ENCODE assay signal across 8 cellular contexts in genomic region chr10:100986623-100986951, GRCh38. TPM values are rescaled to one million over a fixed set of nuclear protein-coding genes. Genes with fewer than 3 reads are reported as not detected.
DNase-seq lines count a peak whose midpoint lies in the region; ATAC-seq and TF ChIP-seq lines count a peak whose summit lies in the region.

No MANE protein-coding gene starts in this region.

- peaks cover 2% of the 10 kb centered on the region for H3K36me3 ChIP-seq in kidney epithelial cell (ENCODE audit: control insufficient read depth, insufficient read depth, low read length)
- peaks cover 39% of the 10 kb centered on the region for H3K36me3 ChIP-seq in suprapubic skin

- H3K4me1 Mint-ChIP-seq in T-helper 2 cell treated with Interferon-gamma antibody and Interleukin-4, amounts not matched to agents 5 μg/mL and 100 μg/mL, for 36 hours (ENCODE audit: low read depth): peaks cover 20% of the 10 kb centered on the region
- peaks cover 17% of the 10 kb centered on the region for H3K4me1 Mint-ChIP-seq in activated naive CD8-positive, alpha-beta T cell treated with anti-CD3 and anti-CD28 coated beads, Interleukin-2, amount 10 ng/mL, durations not matched to agents 7 days and 5 days

- H3K4me3 ChIP-seq in kidney epithelial cell (ENCODE audit: low read depth, low read length) (peak overlapping the region; percentile 96), suprapubic skin (peak overlapping the region; percentile 83)

- H3K9me3 ChIP-seq in suprapubic skin: no peaks in the 10 kb centered on the region

- 21% methylated on average over 8 of the region's 17 CpGs for WGBS in suprapubic skin

- H3K27me3 ChIP-seq in kidney epithelial cell (ENCODE audit: control insufficient read depth, insufficient read depth, low read length) (no peaks in the 10 kb centered on the region), suprapubic skin (no peaks in the 10 kb centered on the region)

- peak overlapping the region; percentile 96 for H3K4me3 Mint-ChIP-seq in T-helper 2 cell treated with Interferon-gamma antibody and Interleukin-4, amounts not matched to agents 5 μg/mL and 100 μg/mL, for 36 hours
- peak overlapping the region; percentile 98 for H3K4me3 Mint-ChIP-seq in activated naive CD8-positive, alpha-beta T cell treated with anti-CD3 and anti-CD28 coated beads, Interleukin-2, amount 10 ng/mL, durations not matched to agents 7 days and 5 days

- ATAC-seq in activated naive CD8-positive, alpha-beta T cell treated with anti-CD3 and anti-CD28 coated beads, Interleukin-2, amount 10 ng/mL, durations not matched to agents 7 days and 5 days (ENCODE audit: low read depth): no peak

- no peak for DNase-seq in T-helper 2 cell treated with Interferon-gamma antibody and Interleukin-4, amounts not matched to agents 5 μg/mL and 100 μg/mL, for 36 hours (ENCODE audit: low spot score)
- DNase-seq in T-helper 2 cell: no peak
- no peak for DNase-seq in activated naive CD8-positive, alpha-beta T cell treated with anti-CD3 and anti-CD28 coated beads, Interleukin-2, amount 10 ng/mL, durations not matched to agents 7 days and 5 days
- DNase-seq in kidney epithelial cell (ENCODE audit: low read depth): no peak
- no peak for DNase-seq in suprapubic skin (ENCODE audit: low spot score in 2 of 2)
- no peak for DNase-seq in NCI-H526 (lab: John Stamatoyannopoulos, UW)
- DNase-seq in SKM-1 treated with dmso at 0.1 percent for 144 hours (lab: John Stamatoyannopoulos, UW; ENCODE audit: unreplicated experiment): no peak
- no peak for DNase-seq in NCI-H2081 treated with DMSO at 0.1 percent for 48 hours (lab: John Stamatoyannopoulos, UW)

- TF ChIP-seq EP300 in suprapubic skin (IDR thresholded peaks at IDR 0.05): no peak

- TF ChIP-seq CTCF in kidney epithelial cell (IDR thresholded peaks at IDR 0.05; ENCODE audit: insufficient read depth, low read length, poor library complexity, severe bottlenecking) (no peak), suprapubic skin (IDR thresholded peaks at IDR 0.05) (no peak)

- H3K27ac Mint-ChIP-seq in T-helper 2 cell treated with Interferon-gamma antibody and Interleukin-4, amounts not matched to agents 5 μg/mL and 100 μg/mL, for 36 hours: no peak overlapping the region
- H3K27ac Mint-ChIP-seq in activated naive CD8-positive, alpha-beta T cell treated with anti-CD3 and anti-CD28 coated beads, Interleukin-2, amount 10 ng/mL, durations not matched to agents 7 days and 5 days: peak overlapping the region; percentile 76

- H3K4me1 ChIP-seq in suprapubic skin: peaks cover 39% of the 10 kb centered on the region

- POLR2A ChIA-PET in activated naive CD8-positive, alpha-beta T cell treated with anti-CD3 and anti-CD28 coated beads, Interleukin-2, amount 10 ng/mL, durations not matched to agents 7 days and 5 days (lab: Charles Lee): interaction anchor here (1.8 to 5.1 kb wide), 2 partner anchors 11 to 21 kb away, joined by 4 to 36 read pairs; partner anchors contain the start of gene LZTS2

- H3K36me3 Mint-ChIP-seq in T-helper 2 cell treated with Interferon-gamma antibody and Interleukin-4, amounts not matched to agents 5 μg/mL and 100 μg/mL, for 36 hours (ENCODE audit: low read depth): peaks cover 26% of the 10 kb centered on the region
- peaks cover 19% of the 10 kb centered on the region for H3K36me3 Mint-ChIP-seq in activated naive CD8-positive, alpha-beta T cell treated with anti-CD3 and anti-CD28 coated beads, Interleukin-2, amount 10 ng/mL, durations not matched to agents 7 days and 5 days

- H3K27ac ChIP-seq in suprapubic skin: no peak overlapping the region

- TF ChIP-seq POLR2A in suprapubic skin (IDR thresholded peaks at IDR 0.05): no peak

- no peaks in the 10 kb centered on the region for H3K27me3 Mint-ChIP-seq in T-helper 2 cell treated with Interferon-gamma antibody and Interleukin-4, amounts not matched to agents 5 μg/mL and 100 μg/mL, for 36 hours (ENCODE audit: low read depth)
- no peaks in the 10 kb centered on the region for H3K27me3 Mint-ChIP-seq in activated naive CD8-positive, alpha-beta T cell treated with anti-CD3 and anti-CD28 coated beads, Interleukin-2, amount 10 ng/mL, durations not matched to agents 7 days and 5 days

- H3K9me3 Mint-ChIP-seq in T-helper 2 cell treated with Interferon-gamma antibody and Interleukin-4, amounts not matched to agents 5 μg/mL and 100 μg/mL, for 36 hours: no peaks in the 10 kb centered on the region
- H3K9me3 Mint-ChIP-seq in activated naive CD8-positive, alpha-beta T cell treated with anti-CD3 and anti-CD28 coated beads, Interleukin-2, amount 10 ng/mL, durations not matched to agents 7 days and 5 days: no peaks in the 10 kb centered on the region

RNA-seq across cellular contexts. Expression of gene MRPL43, which starts 0.7 kb away (rescaled TPM):
- total RNA-seq in activated naive CD8-positive, alpha-beta T cell treated with anti-CD3 and anti-CD28 coated beads, Interleukin-2, amount 10 ng/mL, durations not matched to agents 7 days and 5 days: 10 to 100 TPM; 55.1 to 57.1 TPM
- 84.1 and 92.3 TPM in 2 replicates for total RNA-seq in kidney epithelial cell
- 10 to 100 TPM; 54.2 to 89.1 (median 62.7) TPM for total RNA-seq in suprapubic skin

RNA-seq across cellular contexts. Expression of gene TWNK, which starts 0.8 kb away (rescaled TPM):
- 10 to 100 TPM; 10.8 to 11.0 TPM for total RNA-seq in activated naive CD8-positive, alpha-beta T cell treated with anti-CD3 and anti-CD28 coated beads, Interleukin-2, amount 10 ng/mL, durations not matched to agents 7 days and 5 days
- total RNA-seq in kidney epithelial cell (14.0 and 14.1 TPM in 2 replicates), suprapubic skin (1 to 10 TPM; 7.6 to 9.0 (median 8.1) TPM)

RNA-seq across cellular contexts. Expression of gene LZTS2, which starts 13.0 kb away (rescaled TPM):
- total RNA-seq in activated naive CD8-positive, alpha-beta T cell treated with anti-CD3 and anti-CD28 coated beads, Interleukin-2, amount 10 ng/mL, durations not matched to agents 7 days and 5 days: 10 to 100 TPM; 22.0 to 22.4 TPM
- total RNA-seq in kidney epithelial cell: 118 and 125 TPM in 2 replicates
- 10 to 100 TPM; 51.9 to 88.8 (median 61.2) TPM for total RNA-seq in suprapubic skin

RNA-seq across cellular contexts. Expression of gene SEMA4G, which starts 17.3 kb away (rescaled TPM):
- 1 to 10 TPM in 1 of 2 experiments, under 1 TPM in 1; 0.54 to 1.2 TPM for total RNA-seq in activated naive CD8-positive, alpha-beta T cell treated with anti-CD3 and anti-CD28 coated beads, Interleukin-2, amount 10 ng/mL, durations not matched to agents 7 days and 5 days
- total RNA-seq in kidney epithelial cell (4.7 and 7.2 TPM in 2 replicates), suprapubic skin (10 to 100 TPM; 19.2 to 36.3 (median 30.1) TPM)

RNA-seq across cellular contexts. Expression of gene PDZD7, which starts 44.3 kb away (rescaled TPM):
- total RNA-seq in activated naive CD8-positive, alpha-beta T cell treated with anti-CD3 and anti-CD28 coated beads, Interleukin-2, amount 10 ng/mL, durations not matched to agents 7 days and 5 days: 1 to 10 TPM; 1.1 to 1.4 TPM
- 1.2 and 3.5 TPM in 2 replicates for total RNA-seq in kidney epithelial cell
- total RNA-seq in suprapubic skin: 1 to 10 TPM; 1.2 to 6.0 (median 1.8) TPM
